In the genomic region with DNA sequence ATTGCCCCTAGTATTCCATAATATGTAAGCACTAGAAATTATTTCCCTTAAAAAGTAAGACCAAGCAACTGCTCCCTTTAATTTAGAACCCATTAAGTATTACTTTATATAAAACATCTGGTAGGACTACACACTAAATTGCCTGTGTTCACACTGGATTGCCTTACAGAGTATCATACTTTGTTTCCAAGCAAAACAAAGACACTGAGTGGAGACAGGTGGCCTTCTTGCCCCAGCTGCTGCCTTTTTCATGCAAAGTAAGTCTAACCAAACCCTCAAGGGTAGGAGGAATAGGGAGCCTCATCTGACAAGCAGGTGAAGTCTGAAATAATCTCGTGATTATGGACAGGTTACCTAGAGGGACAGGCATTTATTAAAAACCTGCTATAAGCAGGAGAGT, we compare ENCODE assay signal across 12 cellular contexts.
DNase-seq lines count a peak whose midpoint lies in the region; ATAC-seq and TF ChIP-seq lines count a peak whose summit lies in the region.
"Had no signal": no experiment of that assay in that cellular context is flagged by ENCODE, and none has a peak within 500 bp of the region (broad histone marks: within the 10 kb centered on the region; RNA-seq: fewer than 3 reads in every experiment).

No MANE protein-coding gene starts in this region.

- no peaks in the 10 kb centered on the region for H4K20me1 ChIP-seq in osteoblast (ENCODE audit: insufficient read depth, low read length)
- H4K20me1 ChIP-seq: BLaER1 had no signal

- H3K4me3 Mint-ChIP-seq in HFFc6 = no peak overlapping the region

- H2AFZ ChIP-seq in osteoblast (ENCODE audit: low read length) = no peak overlapping the region
- H2AFZ ChIP-seq: hepatocyte had no signal

- H3K36me3 Mint-ChIP-seq in HFFc6 (ENCODE audit: low read depth) = no peaks in the 10 kb centered on the region

- no peak for TF ChIP-seq POLR2A in uterus (IDR thresholded peaks at IDR 0.05)

- no peak overlapping the region for H3K27ac ChIP-seq in uterus
- H3K27ac ChIP-seq in osteoblast (ENCODE audit: low read depth, low read length) = no peak overlapping the region
- H3K27ac ChIP-seq: BLaER1, hepatocyte, prostate gland had no signal

- peaks cover 16% of the 10 kb centered on the region for H3K4me1 Mint-ChIP-seq in HFFc6 (ENCODE audit: low read depth)

- DNase-seq in NCI-H774 (lab: John Stamatoyannopoulos, UW) (peak; percentile 86), uterus (no peak), HFFc6 (no peak), osteoblast (ENCODE audit: insufficient read length, low spot score, missing footprints) (no peak)
- no peak for DNase-seq in activated CD4-positive, alpha-beta T cell treated with anti-CD3 and anti-CD28 coated beads, Interleukin-2, amount 50 U/mL, for 1 hour
- DNase-seq: OCI-M1 had no signal

- H3K9me3 Mint-ChIP-seq in HFFc6 = no peaks in the 10 kb centered on the region

- H3K36me3 ChIP-seq in uterus (no peaks in the 10 kb centered on the region), osteoblast (ENCODE audit: insufficient read depth, low read length) (no peaks in the 10 kb centered on the region)
- H3K36me3 ChIP-seq: BLaER1, prostate gland had no signal

- TF ChIP-seq CTCF in uterus (IDR thresholded peaks at IDR 0.05) = no peak
- TF ChIP-seq CTCF in HFFc6 (IDR thresholded peaks at IDR 0.05) = no peak
- no peak for TF ChIP-seq CTCF in osteoblast (IDR thresholded peaks at IDR 0.05; ENCODE audit: extremely low read depth, low read depth, low read length)

- peak; percentile 91 for ATAC-seq in GM18498 (IDR thresholded peaks at IDR 0.05; ENCODE audit: unreplicated experiment)
- peak; percentile 94 for ATAC-seq in GM21723 (IDR thresholded peaks at IDR 0.05; ENCODE audit: unreplicated experiment)
- ATAC-seq in HG03460 (IDR thresholded peaks at IDR 0.05; ENCODE audit: unreplicated experiment) = peak; percentile 88

- no peak overlapping the region for H3K4me3 ChIP-seq in uterus
- H3K4me3 ChIP-seq in osteoblast (ENCODE audit: insufficient read depth, low read length) = no peak overlapping the region
- H3K4me3 ChIP-seq: BLaER1, hepatocyte, prostate gland had no signal

- H3K27me3 ChIP-seq in uterus (no peaks in the 10 kb centered on the region), osteoblast (ENCODE audit: insufficient read depth, low read length) (peaks cover 3% of the 10 kb centered on the region)
- H3K27me3 ChIP-seq: BLaER1 had no signal

- no peaks in the 10 kb centered on the region for H3K9me3 ChIP-seq in uterus
- H3K9me3 ChIP-seq in osteoblast (ENCODE audit: low read depth, low read length) = no peaks in the 10 kb centered on the region
- H3K9me3 ChIP-seq: prostate gland had no signal

- no peak overlapping the region for H3K27ac Mint-ChIP-seq in HFFc6

- intact Hi-C loops in uterus (cut with DNase I; ENCODE audit: low total_unique reads) = no loop called here

- H3K79me2 ChIP-seq in osteoblast (ENCODE audit: insufficient read depth, low read length) = no peaks in the 10 kb centered on the region
- H3K79me2 ChIP-seq: hepatocyte had no signal

- H3K4me1 ChIP-seq in uterus (no peaks in the 10 kb centered on the region), osteoblast (ENCODE audit: insufficient read depth, low read length) (no peaks in the 10 kb centered on the region)
- H3K4me1 ChIP-seq: prostate gland had no signal

- H3K27me3 Mint-ChIP-seq in HFFc6 (ENCODE audit: insufficient read depth) = peaks cover 7% of the 10 kb centered on the region; the same call in 1 of the 2 replicates

- no peak overlapping the region for H3K4me2 ChIP-seq in osteoblast (ENCODE audit: insufficient read depth, low read length)
- H3K4me2 ChIP-seq: BLaER1, hepatocyte had no signal
